ENCODE assay signal across 1 cellular context in genomic region chr2:26727641-26728561, GRCh38.
TF ChIP-seq lines count a peak whose summit lies in the region.

No MANE protein-coding gene starts in this region.

TF ChIP-seq in HepG2, 621 proteins besides CTCF, POLR2A, EP300 and RAD21:
- TF ChIP-seq ZBTB33 (CRISPR knock-in tag; IDR thresholded peaks at IDR 0.05), result peak; percentile 79
- TF ChIP-seq ZNF777 (CRISPR knock-in tag; IDR thresholded peaks at IDR 0.05), result no peak
- TF ChIP-seq DNMT1 (CRISPR knock-in tag; IDR thresholded peaks at IDR 0.05), result peak; percentile 82; the same call in 1 of the 2 replicates
- TF ChIP-seq ZNF562 (CRISPR knock-in tag; IDR thresholded peaks at IDR 0.05; ENCODE audit: borderline replicate concordance), result no peak
- TF ChIP-seq KLF13 (CRISPR knock-in tag; IDR thresholded peaks at IDR 0.05), result no peak
